Comparison of ENCODE assay signal across 9 cellular contexts in genomic region chr12:110531741-110532333, GRCh38.
DNase-seq lines count a peak whose midpoint lies in the region; ATAC-seq and TF ChIP-seq lines count a peak whose summit lies in the region.
"Had no signal": no experiment of that assay in that cellular context is flagged by ENCODE, and none has a peak within 500 bp of the region (broad histone marks: within the 10 kb centered on the region; RNA-seq: fewer than 3 reads in every experiment).

No MANE protein-coding gene starts in this region.

- peak; percentile 84 for ATAC-seq in GM21447 (IDR thresholded peaks at IDR 0.05; ENCODE audit: unreplicated experiment)
- ATAC-seq in HG03575 (IDR thresholded peaks at IDR 0.05; ENCODE audit: extremely low read depth, insufficient number of reproducible peaks, low FRiP score, unreplicated experiment): peak; percentile 82

- no peak for TF ChIP-seq POLR2A in erythroblast (IDR thresholded peaks at IDR 0.05; ENCODE audit: low read length)

- DNase-seq in GM12865 (ENCODE audit: low read depth) (peak; percentile 89), fibroblast of gingiva (ENCODE audit: low read depth) (peak; percentile 70), pons (ENCODE audit: low spot score) (no peak), SIG-M5 treated with dmso at 0.1 percent for 504 hours (lab: John Stamatoyannopoulos, UW; ENCODE audit: unreplicated experiment) (no peak), erythroblast (lab: John Stamatoyannopoulos, UW) (no peak)
- DNase-seq in activated effector memory CD4-positive, alpha-beta T cell treated with Interleukin-2 at 50 U/mL for 16 hours: no peak

- H3K4me3 ChIP-seq in GM12865 (ENCODE audit: low read depth, low read length): peak overlapping the region; percentile 16; the same call in 1 of the 2 replicates
- H3K4me3 ChIP-seq: thoracic aorta had no signal

- no peak for TF ChIP-seq CTCF in GM12865 (IDR thresholded peaks at IDR 0.05; ENCODE audit: insufficient read depth, low read depth, low read length, missing control alignments)

Comparison
In these comparisons a context has a peak if more than half of its experiments do, and no peak if none do; other contexts are left out.
1. DNase-seq: peak in GM12865 (single experiment) and fibroblast of gingiva (single experiment); none in pons (single experiment), SIG-M5 treated with dmso at 0.1 percent for 504 hours (single experiment), erythroblast (0 of 2) and activated effector memory CD4-positive, alpha-beta T cell treated with Interleukin-2 at 50 U/mL for 16 hours (single experiment).